Comparison of ENCODE assay signal across 8 cellular contexts in the genomic region with DNA sequence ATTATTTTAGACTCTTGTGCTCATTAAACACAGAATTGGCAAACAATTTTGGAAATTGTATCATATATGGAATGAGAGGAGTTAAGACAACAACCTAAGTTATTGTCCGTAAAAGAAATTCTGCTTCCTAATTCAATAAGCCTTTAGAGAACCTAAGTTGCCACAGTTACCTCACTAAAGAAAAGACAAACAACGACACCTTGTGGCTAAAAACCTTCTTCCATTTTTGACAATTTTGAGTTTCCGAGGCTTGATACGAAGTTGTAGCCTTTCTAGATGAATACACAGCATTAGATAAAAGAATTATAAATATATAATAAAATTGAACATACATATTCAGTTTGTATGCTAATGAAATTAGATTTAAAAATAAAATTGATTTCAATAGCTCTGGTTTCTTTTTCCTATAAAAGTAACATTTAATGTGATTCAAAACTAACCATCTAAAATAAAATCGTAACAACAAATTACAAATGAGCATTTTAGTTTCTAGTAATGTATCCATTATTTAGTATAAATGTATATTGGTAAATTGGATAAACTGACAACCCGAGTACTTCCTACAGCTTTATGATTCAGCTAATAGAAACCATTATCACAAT.
A peak's percentile ranks its signal among the peaks of the same experiment; 100 is the strongest.
DNase-seq lines count a peak whose midpoint lies in the region; ATAC-seq and TF ChIP-seq lines count a peak whose summit lies in the region.

No MANE protein-coding gene starts in this region.

- H3K9me3 Mint-ChIP-seq in naive thymus-derived CD4-positive, alpha-beta T cell = peaks cover 0 to 7% (median 2%) of the 10 kb centered on the region in 11 donors
- H3K9me3 Mint-ChIP-seq in activated naive CD8-positive, alpha-beta T cell treated with anti-CD3 and anti-CD28 coated beads, Interleukin-2, amount 50 U/mL, for 24 hours = peaks cover under 1% of the 10 kb centered on the region

- no TSS peak for BruUV-seq in mammary epithelial cell (replicated peaks; lab: Mats Ljungman, UMichigan)

- no peaks in the 10 kb centered on the region for H3K36me3 Mint-ChIP-seq in naive thymus-derived CD4-positive, alpha-beta T cell
- H3K36me3 Mint-ChIP-seq in activated naive CD8-positive, alpha-beta T cell treated with anti-CD3 and anti-CD28 coated beads, Interleukin-2, amount 50 U/mL, for 24 hours (ENCODE audit: low read depth) = no peaks in the 10 kb centered on the region

- no peak overlapping the region for H2BK120ac ChIP-seq in mesenchymal stem cell (ENCODE audit: low read depth, low read length)

- CTCF ChIA-PET in mammary epithelial cell (lab: Charles Lee; ENCODE audit: low non-redundant PET) = no interaction called here
- CTCF ChIA-PET in naive thymus-derived CD4-positive, alpha-beta T cell (lab: Charles Lee) = no interaction called here

- no peaks in the 10 kb centered on the region for H4K20me1 ChIP-seq in mammary epithelial cell (ENCODE audit: insufficient read depth, low read length)

- peak; percentile 58 for ATAC-seq in HG02588 (IDR thresholded peaks at IDR 0.05; ENCODE audit: unreplicated experiment)
- no peak for ATAC-seq in naive thymus-derived CD4-positive, alpha-beta T cell
- ATAC-seq in activated naive CD8-positive, alpha-beta T cell treated with anti-CD3 and anti-CD28 coated beads, Interleukin-2, amount 50 U/mL, for 24 hours = no peak

- no peaks in the 10 kb centered on the region for H3K4me1 ChIP-seq in mammary epithelial cell (ENCODE audit: insufficient read depth, low read length)
- H3K4me1 ChIP-seq in mesenchymal stem cell (ENCODE audit: control insufficient read depth, insufficient read depth, low read depth, low read length) = no peaks in the 10 kb centered on the region
- H3K4me1 ChIP-seq in naive thymus-derived CD4-positive, alpha-beta T cell (ENCODE audit: control insufficient read depth in 2 of 2, insufficient read depth in 2 of 2, low read length in 2 of 2) = no peaks in the 10 kb centered on the region

- H3K14ac ChIP-seq in mesenchymal stem cell (ENCODE audit: low read length in 2 of 2) = no peak overlapping the region

- H3K27ac ChIP-seq in mammary epithelial cell (ENCODE audit: insufficient read depth, low read depth, low read length) = no peak overlapping the region
- no peak overlapping the region for H3K27ac ChIP-seq in mesenchymal stem cell (ENCODE audit: low read length, poor library complexity, severe bottlenecking)
- H3K27ac ChIP-seq in naive thymus-derived CD4-positive, alpha-beta T cell (ENCODE audit: low read depth, low read length) = no peak overlapping the region

- DNase-seq in GM03348 (ENCODE audit: low spot score) (peak; percentile 50), NCI-H446 treated with DMSO at 0.1 percent for 48 hours (lab: John Stamatoyannopoulos, UW) (peak; percentile 18), mammary epithelial cell (peak; percentile 54), mesenchymal stem cell (peak; percentile 68), 8988T (no peak)
- DNase-seq in naive thymus-derived CD4-positive, alpha-beta T cell = no peak
- no peak for DNase-seq in activated naive CD8-positive, alpha-beta T cell treated with anti-CD3 and anti-CD28 coated beads, Interleukin-2, amount 50 U/mL, for 24 hours

- H3K36me3 ChIP-seq in mammary epithelial cell (ENCODE audit: insufficient read depth, low read length) (no peaks in the 10 kb centered on the region), mesenchymal stem cell (ENCODE audit: control insufficient read depth in 1 of 2, insufficient read depth in 2 of 2, low read depth in 1 of 2, low read length in 2 of 2) (no peaks in the 10 kb centered on the region)
- H3K36me3 ChIP-seq in naive thymus-derived CD4-positive, alpha-beta T cell (ENCODE audit: control insufficient read depth in 2 of 3, insufficient read depth in 3 of 3, low read length in 3 of 3) = no peaks in the 10 kb centered on the region

- no peak overlapping the region for H3K27ac Mint-ChIP-seq in naive thymus-derived CD4-positive, alpha-beta T cell
- no peak overlapping the region for H3K27ac Mint-ChIP-seq in activated naive CD8-positive, alpha-beta T cell treated with anti-CD3 and anti-CD28 coated beads, Interleukin-2, amount 50 U/mL, for 24 hours

- no peak overlapping the region for H3K9ac ChIP-seq in mammary epithelial cell (ENCODE audit: insufficient read depth, low read length)
- H3K9ac ChIP-seq in mesenchymal stem cell (ENCODE audit: low read length) = peak overlapping the region; percentile 28

- H3K4me3 Mint-ChIP-seq in naive thymus-derived CD4-positive, alpha-beta T cell = no peak overlapping the region
- no peak overlapping the region for H3K4me3 Mint-ChIP-seq in activated naive CD8-positive, alpha-beta T cell treated with anti-CD3 and anti-CD28 coated beads, Interleukin-2, amount 50 U/mL, for 24 hours

- POLR2A ChIA-PET in naive thymus-derived CD4-positive, alpha-beta T cell (lab: Charles Lee) = no interaction called here

- no peak overlapping the region for H4K91ac ChIP-seq in mesenchymal stem cell (ENCODE audit: low read length)

- H2BK15ac ChIP-seq in mesenchymal stem cell (ENCODE audit: low read depth, poor library complexity, severe bottlenecking) = no peak overlapping the region

- H3K27me3 ChIP-seq in mammary epithelial cell (ENCODE audit: insufficient read depth, low read length) (no peaks in the 10 kb centered on the region), mesenchymal stem cell (ENCODE audit: control insufficient read depth in 1 of 2, insufficient read depth in 1 of 2, low read length in 2 of 2) (no peaks in the 10 kb centered on the region)
- no peaks in the 10 kb centered on the region for H3K27me3 ChIP-seq in naive thymus-derived CD4-positive, alpha-beta T cell (ENCODE audit: control insufficient read depth in 2 of 2, insufficient read depth in 2 of 2, low read length in 2 of 2)

- dilution Hi-C loops in mammary epithelial cell (cut with HindIII; ENCODE audit: low sequenced_read_pairs) = no loop called here

- no peak overlapping the region for H3K23ac ChIP-seq in mesenchymal stem cell (ENCODE audit: low read length in 2 of 2)

- H4K8ac ChIP-seq in mesenchymal stem cell (ENCODE audit: low read length) = no peak overlapping the region

- no peaks in the 10 kb centered on the region for H3K79me1 ChIP-seq in mesenchymal stem cell (replicated peaks; ENCODE audit: low read length, poor library complexity, severe bottlenecking)

- WGBS in mammary epithelial cell (ENCODE audit: low coverage, missing lambda C conversion rate) = 28% methylated on average over 6 of the region's 6 CpGs
- no CpG with 5 or more reads among the region's 6 CpGs for WGBS in mesenchymal stem cell

- no peak overlapping the region for H2AK5ac ChIP-seq in mesenchymal stem cell (ENCODE audit: low read length, severe bottlenecking)

- H3K79me2 ChIP-seq in mammary epithelial cell (ENCODE audit: insufficient read depth, low read length) = no peaks in the 10 kb centered on the region

- intact Hi-C loops in mammary epithelial cell (cut with micrococcal nuclease) = loop anchor here (2.0 to 5.0 kb wide), 3 partner anchors 255 to 772 kb away; no protein-coding TSS in a partner anchor
- intact Hi-C loops in naive thymus-derived CD4-positive, alpha-beta T cell (cut with micrococcal nuclease) = loop anchor here (5.0 to 10.0 kb wide), 3 partner anchors 662 to 1175 kb away; no protein-coding TSS in a partner anchor

- H3K4me1 Mint-ChIP-seq in naive thymus-derived CD4-positive, alpha-beta T cell = no peaks in the 10 kb centered on the region
- H3K4me1 Mint-ChIP-seq in activated naive CD8-positive, alpha-beta T cell treated with anti-CD3 and anti-CD28 coated beads, Interleukin-2, amount 50 U/mL, for 24 hours = no peaks in the 10 kb centered on the region

- no peak overlapping the region for H2AFZ ChIP-seq in mammary epithelial cell (ENCODE audit: low read depth, low read length)
- H2AFZ ChIP-seq in mesenchymal stem cell (ENCODE audit: low read depth, low read length) = no peak overlapping the region

- H2BK5ac ChIP-seq in mesenchymal stem cell (ENCODE audit: low read depth, low read length, poor library complexity, severe bottlenecking) = no peak overlapping the region

- no peak overlapping the region for H2BK12ac ChIP-seq in mesenchymal stem cell (ENCODE audit: low read length in 2 of 2)

- H3K9me3 ChIP-seq in mammary epithelial cell (replicated peaks; ENCODE audit: insufficient read depth, low read length) = no peaks in the 10 kb centered on the region
- no peaks in the 10 kb centered on the region for H3K9me3 ChIP-seq in mesenchymal stem cell (ENCODE audit: control insufficient read depth, low read length)
- H3K9me3 ChIP-seq in naive thymus-derived CD4-positive, alpha-beta T cell (ENCODE audit: control insufficient read depth in 2 of 3, low read length in 3 of 3) = no peaks in the 10 kb centered on the region

- no peak overlapping the region for H3K18ac ChIP-seq in mesenchymal stem cell (ENCODE audit: low read depth in 1 of 2, low read length in 2 of 2)

- H3K27me3 Mint-ChIP-seq in naive thymus-derived CD4-positive, alpha-beta T cell = no peaks in the 10 kb centered on the region
- H3K27me3 Mint-ChIP-seq in activated naive CD8-positive, alpha-beta T cell treated with anti-CD3 and anti-CD28 coated beads, Interleukin-2, amount 50 U/mL, for 24 hours = no peaks in the 10 kb centered on the region

- H3K4me3 ChIP-seq in mammary epithelial cell (replicated peaks in 1 of 3; ENCODE audit: insufficient read depth in 1 of 3, low read depth in 2 of 3, low read length in 3 of 3) (no peak overlapping the region), mesenchymal stem cell (ENCODE audit: insufficient read depth in 1 of 2, low read depth in 1 of 2, low read length in 2 of 2) (no peak overlapping the region)
- H3K4me3 ChIP-seq in naive thymus-derived CD4-positive, alpha-beta T cell (ENCODE audit: low read length) = no peak overlapping the region

- in situ Hi-C loops in mammary epithelial cell (cut with MboI; ENCODE audit: low sequenced_read_pairs in 2 of 2) = loop anchor here (25.0 kb wide), 1 partner anchor 775 kb away; no protein-coding TSS in a partner anchor

- no peak overlapping the region for H3K4me2 ChIP-seq in mammary epithelial cell (ENCODE audit: insufficient read depth, low read depth, low read length)
- no peak overlapping the region for H3K4me2 ChIP-seq in mesenchymal stem cell (ENCODE audit: low read length, poor library complexity, severe bottlenecking)

- H3K4ac ChIP-seq in mesenchymal stem cell (ENCODE audit: low read depth in 1 of 2, low read length in 2 of 2) = no peak overlapping the region

- peak; percentile 46 to 63 for TF ChIP-seq CTCF in mammary epithelial cell (conservative IDR thresholded peaks at IDR 0.05 in 1 of 2, IDR thresholded peaks at IDR 0.05 in 1 of 2; ENCODE audit: extremely low read depth in 1 of 2, insufficient read depth in 1 of 2, low read depth in 1 of 2, low read length in 2 of 2)

Comparison
In these comparisons a context has a peak if more than half of its experiments do, and no peak if none do; other contexts are left out.
1. DNase-seq: peak in GM03348 (single experiment), NCI-H446 treated with DMSO at 0.1 percent for 48 hours (single experiment), mammary epithelial cell (single experiment) and mesenchymal stem cell (single experiment); none in naive thymus-derived CD4-positive, alpha-beta T cell (0 of 9), activated naive CD8-positive, alpha-beta T cell treated with anti-CD3 and anti-CD28 coated beads, Interleukin-2, amount 50 U/mL, for 24 hours (single experiment) and 8988T (single experiment).